In genomic region chr14:28651148-28651547, GRCh38 we compare ENCODE assay signal across 23 cellular contexts.
DNase-seq lines count a peak whose midpoint lies in the region; ATAC-seq, FAIRE-seq and TF ChIP-seq lines count a peak whose summit lies in the region.
"Had no signal": no experiment of that assay in that cellular context is flagged by ENCODE, and none has a peak within 500 bp of the region (broad histone marks: within the 10 kb centered on the region; RNA-seq: fewer than 3 reads in every experiment).

No MANE protein-coding gene starts in this region.

- H3K27ac Mint-ChIP-seq in astrocyte (ENCODE audit: unreplicated experiment): no peak overlapping the region
- no peak overlapping the region for H3K27ac Mint-ChIP-seq in activated CD4-positive, alpha-beta memory T cell treated with anti-CD3 and anti-CD28 coated beads, Interleukin-2, amount 10 ng/mL, durations not matched to agents 7 days and 5 days
- H3K27ac Mint-ChIP-seq: activated naive CD4-positive, alpha-beta T cell treated with anti-CD3 and anti-CD28 coated beads, Interleukin-2, amount 50 U/mL, for 72 hours; CD4-positive, CD25-positive, alpha-beta regulatory T cell; effector memory CD8-positive, alpha-beta T cell; neural progenitor cell; type B pancreatic cell had no signal

- intact Hi-C loops in A673 (cut with micrococcal nuclease; ENCODE audit: unreplicated experiment): no loop called here

- H2AFZ ChIP-seq in astrocyte (ENCODE audit: low read depth, low read length) (peak overlapping the region; percentile 56), MM.1S (ENCODE audit: low read length) (no peak overlapping the region)
- H2AFZ ChIP-seq: neural progenitor cell had no signal

- no peaks in the 10 kb centered on the region for H3K9me3 Mint-ChIP-seq in astrocyte (ENCODE audit: unreplicated experiment)
- H3K9me3 Mint-ChIP-seq in activated CD4-positive, alpha-beta memory T cell treated with anti-CD3 and anti-CD28 coated beads, Interleukin-2, amount 10 ng/mL, durations not matched to agents 7 days and 5 days: peaks cover 7% of the 10 kb centered on the region
- H3K9me3 Mint-ChIP-seq: neural progenitor cell, type B pancreatic cell had no signal

- no peak overlapping the region for H3K4me3 Mint-ChIP-seq in astrocyte (ENCODE audit: unreplicated experiment)
- H3K4me3 Mint-ChIP-seq in activated CD4-positive, alpha-beta memory T cell treated with anti-CD3 and anti-CD28 coated beads, Interleukin-2, amount 10 ng/mL, durations not matched to agents 7 days and 5 days: no peak overlapping the region
- H3K4me3 Mint-ChIP-seq: activated T-cell treated with anti-CD3 and anti-CD28 coated beads, Interleukin-2, amount 50 U/mL, for 4 hours; CD4-positive, CD25-positive, alpha-beta regulatory T cell; effector memory CD8-positive, alpha-beta T cell; neural progenitor cell; type B pancreatic cell had no signal

- BruUV-seq in A673 (replicated peaks; lab: Mats Ljungman, UMichigan): no TSS peak

- H3K9me2 ChIP-seq in MM.1S (replicated peaks; ENCODE audit: insufficient read depth, low read length): no peaks in the 10 kb centered on the region

- H3K27me3 Mint-ChIP-seq in astrocyte (ENCODE audit: low read depth, unreplicated experiment): no peaks in the 10 kb centered on the region
- H3K27me3 Mint-ChIP-seq in activated CD4-positive, alpha-beta memory T cell treated with anti-CD3 and anti-CD28 coated beads, Interleukin-2, amount 10 ng/mL, durations not matched to agents 7 days and 5 days: no peaks in the 10 kb centered on the region
- H3K27me3 Mint-ChIP-seq: CD4-positive, CD25-positive, alpha-beta regulatory T cell; effector memory CD8-positive, alpha-beta T cell had no signal

- no peaks in the 10 kb centered on the region for H3K4me1 ChIP-seq in A673 (ENCODE audit: insufficient read depth, low read length, poor library complexity, severe bottlenecking)
- peaks cover 21% of the 10 kb centered on the region for H3K4me1 ChIP-seq in astrocyte (ENCODE audit: insufficient read depth, low read length)
- H3K4me1 ChIP-seq in MM.1S (ENCODE audit: low read length): no peaks in the 10 kb centered on the region
- H3K4me1 ChIP-seq: neural progenitor cell had no signal

- H3K27me3 ChIP-seq in A673 (replicated peaks; ENCODE audit: insufficient read depth, low read depth, low read length, poor library complexity) (no peaks in the 10 kb centered on the region), astrocyte (ENCODE audit: insufficient read depth, low read length) (no peaks in the 10 kb centered on the region), MM.1S (replicated peaks; ENCODE audit: insufficient read depth, low read length) (no peaks in the 10 kb centered on the region)
- H3K27me3 ChIP-seq: neural progenitor cell had no signal

- H3K9me3 ChIP-seq in A673 (ENCODE audit: low read depth, low read length, poor library complexity, severe bottlenecking) (no peaks in the 10 kb centered on the region), astrocyte (ENCODE audit: insufficient read depth, low read depth, low read length) (no peaks in the 10 kb centered on the region), MM.1S (replicated peaks; ENCODE audit: insufficient read depth, low read length) (no peaks in the 10 kb centered on the region)
- H3K9me3 ChIP-seq: HAP-1 had no signal

- no peak for FAIRE-seq in astrocyte (lab: Jason Lieb, UNC)
- FAIRE-seq: A204.1, islet of Langerhans had no signal

- no peaks in the 10 kb centered on the region for H3K79me2 ChIP-seq in astrocyte (ENCODE audit: insufficient read depth, low read length)
- no peaks in the 10 kb centered on the region for H3K79me2 ChIP-seq in MM.1S (ENCODE audit: low read length)

- H4K20me1 ChIP-seq in astrocyte (ENCODE audit: insufficient read depth, low read length) (no peaks in the 10 kb centered on the region), MM.1S (ENCODE audit: insufficient read depth, low read length) (no peaks in the 10 kb centered on the region)

- CTCF ChIA-PET in A673 (lab: Charles Lee): no interaction called here
- CTCF ChIA-PET in activated CD4-positive, alpha-beta memory T cell treated with anti-CD3 and anti-CD28 coated beads, Interleukin-2, amount 10 ng/mL, durations not matched to agents 7 days and 5 days (lab: Charles Lee): no interaction called here

- ATAC-seq in GM21717 (IDR thresholded peaks at IDR 0.05; ENCODE audit: unreplicated experiment): no peak
- ATAC-seq in HG02981 (IDR thresholded peaks at IDR 0.05; ENCODE audit: unreplicated experiment): no peak
- ATAC-seq: activated naive CD4-positive, alpha-beta T cell treated with anti-CD3 and anti-CD28 coated beads, Interleukin-2, amount 50 U/mL, for 72 hours; activated T-cell treated with anti-CD3 and anti-CD28 coated beads, Interleukin-2, amount 50 U/mL, for 4 hours; effector memory CD8-positive, alpha-beta T cell; right cardiac atrium had no signal

- no peak overlapping the region for H3K4me3 ChIP-seq in A673 (ENCODE audit: low read depth, low read length, poor library complexity, severe bottlenecking)
- peak overlapping the region; percentile 15 for H3K4me3 ChIP-seq in astrocyte (ENCODE audit: insufficient read depth, low read depth, low read length)
- no peak overlapping the region for H3K4me3 ChIP-seq in foreskin fibroblast (ENCODE audit: low read depth in 1 of 2, low read length in 2 of 2)
- H3K4me3 ChIP-seq in MM.1S (ENCODE audit: low read length): no peak overlapping the region
- H3K4me3 ChIP-seq: HAP-1, neural progenitor cell had no signal

- peak; percentile 25 for DNase-seq in A673 (ENCODE audit: low spot score)
- DNase-seq in LHCN-M2 (ENCODE audit: low read depth): peak; percentile 82
- DNase-seq in astrocyte (ENCODE audit: low read depth): peak; percentile 88
- DNase-seq in foreskin fibroblast: peak; percentile 24 to 52
- no peak for DNase-seq in activated CD4-positive, alpha-beta memory T cell treated with anti-CD3 and anti-CD28 coated beads, Interleukin-2, amount 10 ng/mL, durations not matched to agents 7 days and 5 days
- DNase-seq in MM.1S: no peak
- DNase-seq: activated T-cell treated with anti-CD3 and anti-CD28 coated beads, Interleukin-2, amount 50 U/mL, for 4 hours; caudate nucleus; CD4-positive, CD25-positive, alpha-beta regulatory T cell; DMS79 treated with DMSO at 0.1 percent for 48 hours; effector memory CD8-positive, alpha-beta T cell; NCI-H1417; NCI-H226; NK-92 treated with Interleukin-12 subunit alpha and Interleukin-12 subunit beta, amount 100 ng/mL, for 24 hours; right cardiac atrium had no signal

- H3K36me3 ChIP-seq in A673 (ENCODE audit: insufficient read depth, low read length, poor library complexity, severe bottlenecking) (no peaks in the 10 kb centered on the region), astrocyte (ENCODE audit: insufficient read depth, low read length) (no peaks in the 10 kb centered on the region), MM.1S (replicated peaks; ENCODE audit: insufficient read depth, low read length) (no peaks in the 10 kb centered on the region)
- H3K36me3 ChIP-seq: HAP-1, neural progenitor cell had no signal

- H3K9ac ChIP-seq in astrocyte (ENCODE audit: low read length) (peak overlapping the region; percentile 29), MM.1S (ENCODE audit: low read length) (no peak overlapping the region)
- H3K9ac ChIP-seq: neural progenitor cell had no signal

- H3K36me3 Mint-ChIP-seq in astrocyte (ENCODE audit: low read depth, unreplicated experiment): no peaks in the 10 kb centered on the region
- no peaks in the 10 kb centered on the region for H3K36me3 Mint-ChIP-seq in activated CD4-positive, alpha-beta memory T cell treated with anti-CD3 and anti-CD28 coated beads, Interleukin-2, amount 10 ng/mL, durations not matched to agents 7 days and 5 days (ENCODE audit: low read depth)
- H3K36me3 Mint-ChIP-seq: CD4-positive, CD25-positive, alpha-beta regulatory T cell; neural progenitor cell; type B pancreatic cell had no signal

- peaks cover 15% of the 10 kb centered on the region for H3K4me1 Mint-ChIP-seq in astrocyte (ENCODE audit: low read depth, unreplicated experiment)
- no peaks in the 10 kb centered on the region for H3K4me1 Mint-ChIP-seq in activated CD4-positive, alpha-beta memory T cell treated with anti-CD3 and anti-CD28 coated beads, Interleukin-2, amount 10 ng/mL, durations not matched to agents 7 days and 5 days
- H3K4me1 Mint-ChIP-seq: CD4-positive, CD25-positive, alpha-beta regulatory T cell had no signal

- no peak overlapping the region for H3K27ac ChIP-seq in A673 (ENCODE audit: low read depth, low read length, poor library complexity, severe bottlenecking)
- H3K27ac ChIP-seq in astrocyte (ENCODE audit: low read depth, low read length): peak overlapping the region; percentile 79
- H3K27ac ChIP-seq in MM.1S (ENCODE audit: low read length): no peak overlapping the region
- H3K27ac ChIP-seq: neural progenitor cell had no signal

- TF ChIP-seq CTCF in A673 (conservative IDR thresholded peaks at IDR 0.05; ENCODE audit: low read depth, low read length) (no peak), astrocyte (IDR thresholded peaks at IDR 0.05; ENCODE audit: insufficient read depth, low read depth, low read length) (no peak), foreskin fibroblast (IDR thresholded peaks at IDR 0.05; ENCODE audit: low read depth, low read length) (no peak), MM.1S (IDR thresholded peaks at IDR 0.05; ENCODE audit: low read length) (no peak)

- POLR2A ChIA-PET in A673 (lab: Charles Lee; ENCODE audit: low non-redundant PET): no interaction called here
- POLR2A ChIA-PET in activated CD4-positive, alpha-beta memory T cell treated with anti-CD3 and anti-CD28 coated beads, Interleukin-2, amount 10 ng/mL, durations not matched to agents 7 days and 5 days (lab: Charles Lee): no interaction called here

- no peaks in the 10 kb centered on the region for H3F3A ChIP-seq in MM.1S (ENCODE audit: insufficient read depth, low read length)

- H3K4me2 ChIP-seq in astrocyte (ENCODE audit: low read length) (peak overlapping the region; percentile 65), MM.1S (ENCODE audit: low read depth, low read length) (no peak overlapping the region)
- H3K4me2 ChIP-seq: neural progenitor cell had no signal

Comparison
In these comparisons a context has a peak if more than half of its experiments do, and no peak if none do; other contexts are left out.
1. DNase-seq: peak in A673 (single experiment), LHCN-M2 (single experiment), astrocyte (single experiment) and foreskin fibroblast (2 of 2); none in activated CD4-positive, alpha-beta memory T cell treated with anti-CD3 and anti-CD28 coated beads, Interleukin-2, amount 10 ng/mL, durations not matched to agents 7 days and 5 days (single experiment) and MM.1S (single experiment).